10 cellular contexts compared by ENCODE assay signal in genomic region chr4:88759039-88759631, GRCh38.
DNase-seq lines count a peak whose midpoint lies in the region; ATAC-seq and TF ChIP-seq lines count a peak whose summit lies in the region.
"Had no signal": no experiment of that assay in that cellular context is flagged by ENCODE, and none has a peak within 500 bp of the region (broad histone marks: within the 10 kb centered on the region; RNA-seq: fewer than 3 reads in every experiment).

No MANE protein-coding gene starts in this region.

- no peaks in the 10 kb centered on the region for H3K27me3 Mint-ChIP-seq in nephron progenitor cell (ENCODE audit: low read depth, poor library complexity)
- H3K27me3 Mint-ChIP-seq: CD4-positive, alpha-beta T cell had no signal

- H3K9me3 Mint-ChIP-seq in nephron progenitor cell, result no peaks in the 10 kb centered on the region
- H3K9me3 Mint-ChIP-seq: CD4-positive, alpha-beta T cell had no signal

- TF ChIP-seq CTCF in epithelial cell of esophagus (IDR thresholded peaks at IDR 0.05; ENCODE audit: insufficient read depth, low read depth, low read length, missing control alignments), result no peak
- no peak for TF ChIP-seq CTCF in nephron progenitor cell (IDR thresholded peaks at IDR 0.05)

- H3K4me1 Mint-ChIP-seq in nephron progenitor cell, result peaks cover 28% of the 10 kb centered on the region

- H3K4me3 Mint-ChIP-seq in nephron progenitor cell, result no peak overlapping the region
- H3K4me3 Mint-ChIP-seq: CD4-positive, alpha-beta T cell had no signal

- no peak overlapping the region for H3K4me3 ChIP-seq in epithelial cell of esophagus (ENCODE audit: low read length)

- peak overlapping the region; percentile 21 for H3K27ac Mint-ChIP-seq in nephron progenitor cell
- H3K27ac Mint-ChIP-seq: CD4-positive, alpha-beta T cell had no signal

- ATAC-seq in HG02642 (IDR thresholded peaks at IDR 0.05; ENCODE audit: poor library complexity, unreplicated experiment), result no peak

- DNase-seq in DMS79 (lab: John Stamatoyannopoulos, UW), result peak; percentile 9
- DNase-seq in NCI-H345 treated with DMSO at 0.1 percent for 48 hours (lab: John Stamatoyannopoulos, UW; ENCODE audit: unreplicated experiment), result peak; percentile 36
- DNase-seq in epithelial cell of esophagus (ENCODE audit: low read depth), result peak; percentile 76
- DNase-seq in nephron progenitor cell, result peak; percentile 8
- no peak for DNase-seq in activated gamma-delta T cell treated with Interleukin-2 at 50 U/mL for 16 hours
- no peak for DNase-seq in dedifferentiated amniotic fluid mesenchymal stem cell (ENCODE audit: extremely low spot score)
- DNase-seq in SHP77 treated with DMSO at 0.1 percent for 48 hours (lab: John Stamatoyannopoulos, UW), result no peak
- DNase-seq: CD4-positive, alpha-beta T cell; esophagus squamous epithelium had no signal

- H3K36me3 Mint-ChIP-seq in nephron progenitor cell (ENCODE audit: low read depth), result peaks cover 23% of the 10 kb centered on the region

Comparison
In these comparisons a context has a peak if more than half of its experiments do, and no peak if none do; other contexts are left out.
1. DNase-seq: peak in DMS79 (single experiment), NCI-H345 treated with DMSO at 0.1 percent for 48 hours (single experiment), epithelial cell of esophagus (single experiment) and nephron progenitor cell (single experiment); none in activated gamma-delta T cell treated with Interleukin-2 at 50 U/mL for 16 hours (single experiment), dedifferentiated amniotic fluid mesenchymal stem cell (single experiment) and SHP77 treated with DMSO at 0.1 percent for 48 hours (single experiment).